Comparison of ENCODE assay signal across 18 cellular contexts in the genomic region with DNA sequence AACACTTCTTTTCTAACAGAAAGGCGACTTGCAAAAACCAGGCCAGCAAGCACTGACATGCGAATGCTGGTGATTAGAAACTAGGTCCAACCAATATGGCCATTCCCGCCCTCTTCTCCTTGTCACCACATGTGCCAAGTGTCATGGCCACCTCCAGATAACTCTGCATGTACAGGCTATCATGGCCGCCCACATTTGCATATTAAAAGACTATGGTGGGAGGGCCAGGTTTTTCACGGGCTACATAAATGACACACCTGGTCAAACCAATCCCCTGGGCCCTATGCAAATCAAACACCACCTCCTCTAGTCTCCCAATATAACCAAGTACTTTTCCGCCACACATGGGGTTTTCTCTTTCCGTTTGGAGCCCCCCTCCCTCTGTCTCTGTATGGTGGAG. TPM values are rescaled to one million over a fixed set of nuclear protein-coding genes. Genes with fewer than 3 reads are reported as not detected.
DNase-seq lines count a peak whose midpoint lies in the region; ATAC-seq and TF ChIP-seq lines count a peak whose summit lies in the region.
"Had no signal": no experiment of that assay in that cellular context is flagged by ENCODE, and none has a peak within 500 bp of the region (broad histone marks: within the 10 kb centered on the region; RNA-seq: fewer than 3 reads in every experiment).

No MANE protein-coding gene starts in this region.

- no peaks in the 10 kb centered on the region for H3K79me2 ChIP-seq in OCI-LY7 (ENCODE audit: insufficient read depth, low read depth, low read length)

- H4K20me1 ChIP-seq in OCI-LY7 (ENCODE audit: insufficient read depth, low read length): no peaks in the 10 kb centered on the region

- H3K27me3 Mint-ChIP-seq in activated naive CD4-positive, alpha-beta T cell treated with anti-CD3 and anti-CD28 coated beads, Interleukin-2, amount 10 ng/mL, durations not matched to agents 7 days and 5 days: no peaks in the 10 kb centered on the region
- H3K27me3 Mint-ChIP-seq: B cell; CD4-positive, alpha-beta T cell had no signal

- H3K27me3 ChIP-seq in HUES48 (ENCODE audit: control insufficient read depth, insufficient read depth, low read length) (no peaks in the 10 kb centered on the region), iPS-18a (ENCODE audit: control insufficient read depth, insufficient read depth, low read length) (no peaks in the 10 kb centered on the region)

- no peaks in the 10 kb centered on the region for H3K36me3 Mint-ChIP-seq in activated naive CD4-positive, alpha-beta T cell treated with anti-CD3 and anti-CD28 coated beads, Interleukin-2, amount 10 ng/mL, durations not matched to agents 7 days and 5 days
- H3K36me3 Mint-ChIP-seq: T-cell had no signal

- intact Hi-C loops in OCI-LY7 (cut with micrococcal nuclease; ENCODE audit: unreplicated experiment): loop anchor here (5.0 kb wide), 1 partner anchor 764 kb away; no protein-coding TSS in a partner anchor

- H3K4me1 ChIP-seq in ES-I3 (ENCODE audit: insufficient read depth, low read length) (no peaks in the 10 kb centered on the region), HUES48 (ENCODE audit: control insufficient read depth, insufficient read depth, low read length) (peaks cover 5% of the 10 kb centered on the region; the same call in 1 of the 2 replicates), OCI-LY7 (ENCODE audit: insufficient read depth, low read length, poor library complexity, severe bottlenecking) (peaks cover 9% of the 10 kb centered on the region), iPS-18a (ENCODE audit: control insufficient read depth, low read depth, low read length) (no peaks in the 10 kb centered on the region)

- CTCF ChIA-PET in OCI-LY7 (lab: Charles Lee; ENCODE audit: unreplicated experiment): no interaction called here
- CTCF ChIA-PET in activated naive CD4-positive, alpha-beta T cell treated with anti-CD3 and anti-CD28 coated beads, Interleukin-2, amount 10 ng/mL, durations not matched to agents 7 days and 5 days (lab: Charles Lee): interaction anchor here (0.8 kb wide), 1 partner anchor 116 kb away, joined by 3 read pairs; no protein-coding TSS in a partner anchor

- POLR2A ChIA-PET in OCI-LY7 (lab: Charles Lee): interaction anchor here (0.7 to 1.4 kb wide), 3 partner anchors 120 to 805 kb away, joined by 3 to 5 read pairs (median 3); no protein-coding TSS in a partner anchor

- TF ChIP-seq CTCF in OCI-LY7 (conservative IDR thresholded peaks at IDR 0.05; ENCODE audit: low read length): no peak

- H2AFZ ChIP-seq in OCI-LY7 (ENCODE audit: low read length): peak overlapping the region; percentile 67; the same call in 1 of the 2 replicates

- H3K9me3 Mint-ChIP-seq in activated naive CD4-positive, alpha-beta T cell treated with anti-CD3 and anti-CD28 coated beads, Interleukin-2, amount 10 ng/mL, durations not matched to agents 7 days and 5 days: no peaks in the 10 kb centered on the region
- H3K9me3 Mint-ChIP-seq: CD4-positive, alpha-beta T cell; T-cell had no signal

- BruUV-seq in OCI-LY7 (replicated peaks; lab: Mats Ljungman, UMichigan): no TSS peak

- DNase-seq in OCI-LY7 (ENCODE audit: low spot score): peak; percentile 43
- DNase-seq in activated naive CD4-positive, alpha-beta T cell treated with anti-CD3 and anti-CD28 coated beads, Interleukin-2, amount 10 ng/mL, durations not matched to agents 7 days and 5 days: no peak
- no peak for DNase-seq in kidney tubule cell (ENCODE audit: low spot score)
- DNase-seq: CD4-positive, alpha-beta T cell; DND-41; HCEC 1CT; NCI-H1048; NCI-H146; NCI-H2081 treated with DMSO at 0.1 percent for 48 hours; T-cell had no signal

- H3K36me3 ChIP-seq in ES-I3 (ENCODE audit: insufficient read depth, low read length): no peaks in the 10 kb centered on the region
- H3K36me3 ChIP-seq in HUES48 (ENCODE audit: control insufficient read depth, insufficient read depth, low read length): no peaks in the 10 kb centered on the region
- no peaks in the 10 kb centered on the region for H3K36me3 ChIP-seq in OCI-LY7 (ENCODE audit: insufficient read depth, low read length)
- no peaks in the 10 kb centered on the region for H3K36me3 ChIP-seq in iPS-18a (ENCODE audit: control insufficient read depth, low read depth, low read length)

- no peaks in the 10 kb centered on the region for H3K9me2 ChIP-seq in OCI-LY7 (ENCODE audit: insufficient read depth, low read length)

- H3K4me3 ChIP-seq in HUES48 (ENCODE audit: low read depth, low read length): peak overlapping the region; percentile 43; the same call in 1 of the 2 replicates
- H3K4me3 ChIP-seq in OCI-LY7 (ENCODE audit: low read depth, low read length, poor library complexity, severe bottlenecking): no peak overlapping the region
- peak overlapping the region; percentile 44 for H3K4me3 ChIP-seq in iPS-18a (ENCODE audit: low read length)
- H3K4me3 ChIP-seq: SK-N-MC had no signal

- no peak for ATAC-seq in HG02798 (IDR thresholded peaks at IDR 0.05; ENCODE audit: poor library complexity, unreplicated experiment)
- no peak for ATAC-seq in GM19452 (IDR thresholded peaks at IDR 0.05; ENCODE audit: unreplicated experiment)
- ATAC-seq: PC-3, T-cell had no signal

- H3K27ac ChIP-seq in HUES48 (ENCODE audit: low read depth, low read length) (peak overlapping the region; percentile 35), OCI-LY7 (ENCODE audit: low read depth, low read length, poor library complexity, severe bottlenecking) (no peak overlapping the region), iPS-18a (ENCODE audit: low read length) (no peak overlapping the region)
- H3K27ac ChIP-seq: SK-N-MC had no signal

- H3K9me3 ChIP-seq in ES-I3 (ENCODE audit: control insufficient read depth, insufficient read depth, low read length) (no peaks in the 10 kb centered on the region), HUES48 (ENCODE audit: control insufficient read depth, insufficient read depth, low read length) (peaks cover 8% of the 10 kb centered on the region; the same call in 1 of the 2 replicates), OCI-LY7 (ENCODE audit: low read length) (no peaks in the 10 kb centered on the region), iPS-18a (ENCODE audit: control insufficient read depth, low read depth, low read length) (no peaks in the 10 kb centered on the region)

- peak overlapping the region; percentile 41 for H3K4me2 ChIP-seq in OCI-LY7 (ENCODE audit: low read length)

- no peak overlapping the region for H3K27ac Mint-ChIP-seq in activated naive CD4-positive, alpha-beta T cell treated with anti-CD3 and anti-CD28 coated beads, Interleukin-2, amount 10 ng/mL, durations not matched to agents 7 days and 5 days
- H3K27ac Mint-ChIP-seq: B cell; CD4-positive, alpha-beta T cell; T-cell had no signal

- peak overlapping the region; percentile 28; the same call in 1 of the 2 replicates for H3K9ac ChIP-seq in ES-I3 (ENCODE audit: low read depth, low read length)
- H3K9ac ChIP-seq in HUES48 (ENCODE audit: low read depth, low read length): no peak overlapping the region
- H3K9ac ChIP-seq in iPS-18a (ENCODE audit: low read length): no peak overlapping the region

- H3K4me3 Mint-ChIP-seq in activated naive CD4-positive, alpha-beta T cell treated with anti-CD3 and anti-CD28 coated beads, Interleukin-2, amount 10 ng/mL, durations not matched to agents 7 days and 5 days: no peak overlapping the region
- H3K4me3 Mint-ChIP-seq: B cell; CD4-positive, alpha-beta T cell; T-cell had no signal

- H3K4me1 Mint-ChIP-seq in activated naive CD4-positive, alpha-beta T cell treated with anti-CD3 and anti-CD28 coated beads, Interleukin-2, amount 10 ng/mL, durations not matched to agents 7 days and 5 days: no peaks in the 10 kb centered on the region
- H3K4me1 Mint-ChIP-seq: B cell, T-cell had no signal

RNA-seq across cellular contexts. Expression of a gene that starts 40.1 kb away (rescaled TPM):
- 21.5 and 24.5 TPM in 2 replicates for total RNA-seq in OCI-LY7 (2014; rRNA removed; shearing (Covaris generic))
- 18.1 and 21.7 TPM in 2 replicates for total RNA-seq in OCI-LY7 (2022)
- total RNA-seq: B cell had no signal
